7 cellular contexts compared by ENCODE assay signal in the genomic region with DNA sequence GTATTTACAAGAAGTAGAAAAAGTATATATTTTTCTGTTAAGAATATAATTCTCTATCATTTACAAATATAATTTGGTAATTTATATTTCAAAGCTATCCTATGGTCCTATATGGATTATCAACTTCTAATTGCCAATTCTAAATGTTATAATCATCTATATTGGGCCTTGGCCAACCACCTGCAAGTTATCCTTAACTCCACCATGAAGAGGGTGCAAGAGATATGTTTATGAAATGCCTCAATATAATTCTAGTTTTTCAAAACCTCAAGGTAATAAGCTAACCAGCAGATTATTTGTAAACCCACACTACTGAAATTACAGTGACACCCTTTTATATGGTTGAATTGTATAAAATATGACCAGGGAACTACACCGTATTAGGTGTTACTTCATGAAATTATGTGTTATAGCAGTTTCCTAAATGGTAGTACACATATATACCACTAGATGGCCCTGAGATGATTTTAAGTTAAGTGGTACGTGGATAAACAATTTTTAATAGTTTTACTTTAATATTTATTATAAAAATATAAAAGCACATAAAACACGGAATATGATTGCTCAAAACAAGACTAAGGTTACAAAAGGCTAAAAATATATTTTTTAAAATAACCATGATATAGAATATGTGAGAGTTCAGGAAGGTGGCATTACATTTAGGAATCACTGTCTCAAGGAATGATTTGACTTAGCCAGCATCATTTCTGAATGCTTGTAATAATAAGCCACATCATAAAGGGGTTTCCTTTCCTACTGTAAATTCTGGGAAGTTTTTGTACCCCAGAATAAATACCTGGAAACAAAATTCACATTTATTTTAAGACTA. TPM values are rescaled to one million over a fixed set of nuclear protein-coding genes. Genes with fewer than 3 reads are reported as not detected.
DNase-seq lines count a peak whose midpoint lies in the region; ATAC-seq, FAIRE-seq and TF ChIP-seq lines count a peak whose summit lies in the region.

No MANE protein-coding gene starts in this region.

- H3K36me3 ChIP-seq in astrocyte (ENCODE audit: insufficient read depth, low read length) (no peaks in the 10 kb centered on the region), keratinocyte (ENCODE audit: control insufficient read depth in 2 of 2, extremely low read depth in 1 of 2, insufficient read depth in 2 of 2, low read length in 2 of 2) (peaks cover 2 to 4% of the 10 kb centered on the region in 2 experiments)

- H3K27me3 ChIP-seq in astrocyte (ENCODE audit: insufficient read depth, low read length), result no peaks in the 10 kb centered on the region
- H3K27me3 ChIP-seq in keratinocyte (ENCODE audit: control insufficient read depth, extremely low read depth, insufficient read depth, low read length), result no peaks in the 10 kb centered on the region

- FAIRE-seq in astrocyte (lab: Jason Lieb, UNC) (no peak), keratinocyte (lab: Jason Lieb, UNC) (no peak), HTR-8/SVneo (lab: Jason Lieb, UNC) (no peak)

- H2AFZ ChIP-seq in astrocyte (ENCODE audit: low read depth, low read length) (no peak overlapping the region), keratinocyte (ENCODE audit: control insufficient read depth, low read length) (no peak overlapping the region)

- H3K4me1 Mint-ChIP-seq in astrocyte (ENCODE audit: low read depth, unreplicated experiment), result peaks cover 4% of the 10 kb centered on the region

- H3K9ac ChIP-seq in astrocyte (ENCODE audit: low read length) (no peak overlapping the region), keratinocyte (ENCODE audit: control insufficient read depth, extremely low read depth, insufficient read depth, low read length) (no peak overlapping the region)

- no peaks in the 10 kb centered on the region for H3K36me3 Mint-ChIP-seq in astrocyte (ENCODE audit: low read depth, unreplicated experiment)

- no peaks in the 10 kb centered on the region for H3K27me3 Mint-ChIP-seq in astrocyte (ENCODE audit: low read depth, unreplicated experiment)

- H4K20me1 ChIP-seq in astrocyte (ENCODE audit: insufficient read depth, low read length), result no peaks in the 10 kb centered on the region
- H4K20me1 ChIP-seq in keratinocyte (ENCODE audit: control insufficient read depth, extremely low read depth, insufficient read depth, low read length), result no peaks in the 10 kb centered on the region

- TF ChIP-seq CTCF in GM12865 (IDR thresholded peaks at IDR 0.05; ENCODE audit: insufficient read depth, low read depth, low read length, missing control alignments) (peak; percentile 40), LNCaP clone FGC (IDR thresholded peaks at IDR 0.05; ENCODE audit: control insufficient read depth, extremely low read depth, insufficient read depth) (peak; percentile 50), astrocyte (IDR thresholded peaks at IDR 0.05; ENCODE audit: insufficient read depth, low read depth, low read length) (peak; percentile 42), keratinocyte (optimal IDR thresholded peaks at IDR 0.05 in 1 of 3, IDR thresholded peaks at IDR 0.05 in 1 of 3, conservative IDR thresholded peaks at IDR 0.05 in 1 of 3; ENCODE audit: extremely low read depth in 1 of 3, insufficient read depth in 2 of 3, low read length in 3 of 3) (peak in 2 of 3 experiments; percentile 24 to 40)

- H3K4me1 ChIP-seq in astrocyte (ENCODE audit: insufficient read depth, low read length) (peaks cover 6% of the 10 kb centered on the region), keratinocyte (ENCODE audit: control insufficient read depth, extremely low read depth, insufficient read depth, low read length) (no peaks in the 10 kb centered on the region)

- H3K4me3 Mint-ChIP-seq in astrocyte (ENCODE audit: unreplicated experiment), result no peak overlapping the region

- dilution Hi-C loops in keratinocyte (cut with MboI; ENCODE audit: extremely low pct_ligation_motif_present, low sequenced_read_pairs), result no loop called here

- no peak overlapping the region for H3K27ac Mint-ChIP-seq in astrocyte (ENCODE audit: unreplicated experiment)

- no peak overlapping the region for H3K4me3 ChIP-seq in GM12865 (ENCODE audit: low read depth, low read length)
- no peak overlapping the region for H3K4me3 ChIP-seq in LNCaP clone FGC (ENCODE audit: low read depth, low read length)
- no peak overlapping the region for H3K4me3 ChIP-seq in astrocyte (ENCODE audit: insufficient read depth, low read depth, low read length)
- H3K4me3 ChIP-seq in keratinocyte (ENCODE audit: control insufficient read depth in 2 of 3, extremely low read depth in 1 of 3, insufficient read depth in 2 of 3, low read depth in 1 of 3, low read length in 3 of 3), result no peak overlapping the region

- peak; percentile 78 for ATAC-seq in GM21576 (IDR thresholded peaks at IDR 0.05; ENCODE audit: unreplicated experiment)

- no peak overlapping the region for H3K4me2 ChIP-seq in astrocyte (ENCODE audit: low read length)
- H3K4me2 ChIP-seq in keratinocyte (ENCODE audit: control insufficient read depth, extremely low read depth, insufficient read depth, low read depth, low read length), result no peak overlapping the region

- no peaks in the 10 kb centered on the region for H3K9me1 ChIP-seq in keratinocyte (ENCODE audit: control insufficient read depth, extremely low read depth, insufficient read depth, low read length)

- no peak overlapping the region for H3K27ac ChIP-seq in astrocyte (ENCODE audit: low read depth, low read length)
- H3K27ac ChIP-seq in keratinocyte (ENCODE audit: control insufficient read depth, insufficient read depth, low read length), result no peak overlapping the region

- DNase-seq in GM12865 (ENCODE audit: low read depth) (peak; percentile 41), LNCaP clone FGC (ENCODE audit: low read depth) (no peak), astrocyte (ENCODE audit: low read depth) (peak; percentile 22), keratinocyte (ENCODE audit: low read depth, low spot score) (no peak), HTR-8/SVneo (ENCODE audit: insufficient read length, low spot score) (no peak)
- no peak for DNase-seq in activated T-cell treated with anti-CD3 and anti-CD28 coated beads, Interleukin-2, amount 50 U/mL, for 1 hour

- no peaks in the 10 kb centered on the region for H3K9me3 Mint-ChIP-seq in astrocyte (ENCODE audit: unreplicated experiment)

- H3K9me3 ChIP-seq in astrocyte (ENCODE audit: insufficient read depth, low read depth, low read length), result no peaks in the 10 kb centered on the region
- H3K9me3 ChIP-seq in keratinocyte (ENCODE audit: control insufficient read depth, low read depth, low read length), result no peaks in the 10 kb centered on the region

- H3K79me2 ChIP-seq in astrocyte (ENCODE audit: insufficient read depth, low read length) (no peaks in the 10 kb centered on the region), keratinocyte (ENCODE audit: control insufficient read depth, insufficient read depth, low read length) (no peaks in the 10 kb centered on the region)

RNA-seq across cellular contexts. Expression of a gene that starts 9.8 kb away (rescaled TPM):
- 54.3 and 62.2 TPM in 2 replicates for total RNA-seq in astrocyte
- polyA plus RNA-seq in keratinocyte, result 19.2 to 60.5 TPM (median 40.8 TPM) in 3 replicates
- polyA plus RNA-seq in keratinocyte (2011; ENCODE audit: low read depth), result 179 TPM
- polyA plus RNA-seq in keratinocyte (2011; cell fraction: cytosol; rRNA removed), result 8.7 and 10.5 TPM in 2 replicates
- polyA plus RNA-seq in keratinocyte (2011; cell fraction: nucleus; rRNA removed), result 136 and 175 TPM in 2 replicates
- 32.3 and 68.4 TPM in 2 replicates for polyA plus RNA-seq in keratinocyte (2012; ENCODE audit: low replicate concordance)
- 6.7 to 34.6 TPM (median 19.5 TPM) in 3 replicates for polyA minus RNA-seq in keratinocyte
- 9.0 TPM for polyA minus RNA-seq in keratinocyte (2011; cell fraction: cytosol; rRNA and poly(A)+ RNA removed)
- 23.0 and 45.0 TPM in 2 replicates for polyA minus RNA-seq in keratinocyte (2011; cell fraction: nucleus; rRNA and poly(A)+ RNA removed)

RNA-seq across cellular contexts. Expression of a gene that starts 40.9 kb away (rescaled TPM):
- 3.7 and 5.0 TPM in 2 replicates for total RNA-seq in astrocyte
- polyA plus RNA-seq in keratinocyte, result 9.9 to 21.2 TPM (median 14.7 TPM) in 3 replicates
- 3.4 TPM for polyA plus RNA-seq in keratinocyte (2011; ENCODE audit: low read depth)
- polyA plus RNA-seq in keratinocyte (2011; cell fraction: cytosol; rRNA removed), result 10.0 and 17.2 TPM in 2 replicates
- 11.9 and 15.4 TPM in 2 replicates for polyA plus RNA-seq in keratinocyte (2011; cell fraction: nucleus; rRNA removed)
- 6.3 and 16.1 TPM in 2 replicates for polyA plus RNA-seq in keratinocyte (2012; ENCODE audit: low replicate concordance)
- 0.56 to 8.3 TPM (median 3.7 TPM) in 3 replicates for polyA minus RNA-seq in keratinocyte
- polyA minus RNA-seq in keratinocyte (2011; cell fraction: cytosol; rRNA and poly(A)+ RNA removed), result 2.1 TPM
- 2.3 and 3.3 TPM in 2 replicates for polyA minus RNA-seq in keratinocyte (2011; cell fraction: nucleus; rRNA and poly(A)+ RNA removed)

Comparison
In these comparisons a context has a peak if more than half of its experiments do, and no peak if none do; other contexts are left out.
1. DNase-seq: peak in GM12865 (single experiment) and astrocyte (single experiment); none in LNCaP clone FGC (single experiment), keratinocyte (single experiment), HTR-8/SVneo (single experiment) and activated T-cell treated with anti-CD3 and anti-CD28 coated beads, Interleukin-2, amount 50 U/mL, for 1 hour (single experiment).
2. Peak in every context shown above with its lines, with median percentiles within 50 percentile points of each other: CTCF ChIP-seq.